ENCODE assay signal across 2 cellular contexts in the genomic region with DNA sequence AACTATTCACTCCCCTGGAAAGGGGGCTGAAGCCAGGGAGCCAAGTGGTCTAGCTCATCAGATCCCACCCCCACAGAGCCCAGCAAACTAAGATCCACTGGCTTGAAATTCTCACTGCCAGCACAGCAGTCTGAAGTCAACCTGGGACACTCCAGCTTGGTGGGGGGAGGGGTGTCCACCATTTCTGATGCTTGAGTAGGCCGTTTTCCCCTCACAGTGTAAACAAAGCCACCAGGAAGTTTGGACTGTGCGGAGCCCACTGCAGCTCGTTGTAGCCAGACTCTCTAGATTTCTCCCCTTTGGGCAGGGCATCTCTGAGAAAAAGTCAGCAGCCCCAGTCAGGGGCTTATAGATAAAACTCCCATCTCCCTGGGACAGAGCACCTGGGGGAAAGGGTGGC. TPM values are rescaled to one million over a fixed set of nuclear protein-coding genes. Genes with fewer than 3 reads are reported as not detected.
"Had no signal": no experiment of that assay in that cellular context is flagged by ENCODE, and none has a peak within 500 bp of the region (broad histone marks: within the 10 kb centered on the region; RNA-seq: fewer than 3 reads in every experiment).

No MANE protein-coding gene starts in this region.

RNA-seq across cellular contexts. Expression of a gene that starts 27.2 kb away (rescaled TPM):
- total RNA-seq: MCF 10A, OCI-LY7 had no signal
